8 cellular contexts compared by ENCODE assay signal in the genomic region with DNA sequence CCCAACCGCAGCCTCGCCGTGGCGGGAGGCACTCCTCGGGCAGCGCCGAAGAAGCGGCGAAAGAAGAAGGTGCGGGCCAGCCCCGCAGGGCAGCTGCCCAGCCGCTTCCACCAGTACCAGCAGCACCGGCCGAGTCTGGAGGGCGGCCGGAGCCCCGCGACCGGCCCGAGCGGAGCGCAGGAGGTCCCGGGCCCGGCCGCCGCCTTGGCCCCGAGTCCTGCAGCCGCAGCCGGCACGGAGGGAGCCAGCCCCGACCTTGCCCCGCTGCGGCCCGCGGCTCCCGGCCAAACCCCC. TPM values are rescaled to one million over a fixed set of nuclear protein-coding genes. Genes with fewer than 3 reads are reported as not detected.
A peak's percentile ranks its signal among the peaks of the same experiment; 100 is the strongest.
DNase-seq lines count a peak whose midpoint lies in the region; ATAC-seq lines count a peak whose summit lies in the region.

No MANE protein-coding gene starts in this region.

- peak; percentile 25 for ATAC-seq in HG03354 (IDR thresholded peaks at IDR 0.05; ENCODE audit: poor library complexity, severe bottlenecking, unreplicated experiment)

- H3K27me3 ChIP-seq in iPS-20b (ENCODE audit: insufficient read depth, low read length): peaks cover 21% of the 10 kb centered on the region; the same call in 1 of the 2 replicates

- DNase-seq in NCI-H748 (lab: John Stamatoyannopoulos, UW; ENCODE audit: unreplicated experiment) (peak; percentile 66), NCI-H748 treated with DMSO at 0.1 percent for 48 hours (lab: John Stamatoyannopoulos, UW) (no peak), NOMO-1 treated with dmso at 0.1 percent for 144 hours (lab: John Stamatoyannopoulos, UW; ENCODE audit: unreplicated experiment) (no peak), NCI-H128 (lab: John Stamatoyannopoulos, UW; ENCODE audit: unreplicated experiment) (no peak)
- DNase-seq in activated naive CD8-positive, alpha-beta T cell treated with anti-CD3 and anti-CD28 coated beads for 36 hours: no peak

- peaks cover 25% of the 10 kb centered on the region for H3K36me3 ChIP-seq in iPS-20b (ENCODE audit: insufficient read depth, low read depth, low read length)

- H3K27ac ChIP-seq in iPS-20b (ENCODE audit: low read length) (peak overlapping the region; percentile 60), temporal lobe (ENCODE audit: low read depth, low read length) (peak overlapping the region; percentile 100)

- H3K4me3 Mint-ChIP-seq in activated naive CD8-positive, alpha-beta T cell treated with anti-CD3 and anti-CD28 coated beads for 36 hours: peak overlapping the region; percentile 89

- H3K4me1 ChIP-seq in iPS-20b (ENCODE audit: insufficient read depth, low read length): peaks cover 30% of the 10 kb centered on the region

- peak overlapping the region; percentile 70 for H3K4me3 ChIP-seq in iPS-20b (ENCODE audit: low read length)

- H3K36me3 Mint-ChIP-seq in activated naive CD8-positive, alpha-beta T cell treated with anti-CD3 and anti-CD28 coated beads for 36 hours: peaks cover 31% of the 10 kb centered on the region

- H3K9me3 Mint-ChIP-seq in activated naive CD8-positive, alpha-beta T cell treated with anti-CD3 and anti-CD28 coated beads for 36 hours: no peaks in the 10 kb centered on the region

- H3K9ac ChIP-seq in iPS-20b (ENCODE audit: low read depth, low read length): peak overlapping the region; percentile 95

- no peaks in the 10 kb centered on the region for H3K27me3 Mint-ChIP-seq in activated naive CD8-positive, alpha-beta T cell treated with anti-CD3 and anti-CD28 coated beads for 36 hours

- H3K27ac Mint-ChIP-seq in activated naive CD8-positive, alpha-beta T cell treated with anti-CD3 and anti-CD28 coated beads for 36 hours: peak overlapping the region; percentile 97

- peaks cover 26% of the 10 kb centered on the region for H3K4me1 Mint-ChIP-seq in activated naive CD8-positive, alpha-beta T cell treated with anti-CD3 and anti-CD28 coated beads for 36 hours

- no peaks in the 10 kb centered on the region for H3K9me3 ChIP-seq in iPS-20b (ENCODE audit: insufficient read depth, low read depth, low read length)

RNA-seq across cellular contexts. Expression of gene PNRC1, which starts 0.5 kb away (rescaled TPM):
- 10 to 100 TPM; 81.3 to 84.5 TPM for total RNA-seq in activated naive CD8-positive, alpha-beta T cell treated with anti-CD3 and anti-CD28 coated beads for 36 hours
- 68.1 TPM for total RNA-seq in temporal lobe

RNA-seq across cellular contexts. Expression of gene SRSF12, which starts 36.8 kb away (rescaled TPM):
- under 1 TPM; 0.74 to 0.78 TPM for total RNA-seq in activated naive CD8-positive, alpha-beta T cell treated with anti-CD3 and anti-CD28 coated beads for 36 hours
- 27.5 TPM for total RNA-seq in temporal lobe

Comparison
In these comparisons a context has a peak if more than half of its experiments do, and no peak if none do; other contexts are left out.
1. RNA of gene SRSF12, which starts 36.8 kb away (total RNA-seq): 27.5 TPM in temporal lobe (single experiment); 0.74 to 0.78 TPM in activated naive CD8-positive, alpha-beta T cell treated with anti-CD3 and anti-CD28 coated beads for 36 hours; every median in the first group is over 10 times any median in the second.